In the genomic region with DNA sequence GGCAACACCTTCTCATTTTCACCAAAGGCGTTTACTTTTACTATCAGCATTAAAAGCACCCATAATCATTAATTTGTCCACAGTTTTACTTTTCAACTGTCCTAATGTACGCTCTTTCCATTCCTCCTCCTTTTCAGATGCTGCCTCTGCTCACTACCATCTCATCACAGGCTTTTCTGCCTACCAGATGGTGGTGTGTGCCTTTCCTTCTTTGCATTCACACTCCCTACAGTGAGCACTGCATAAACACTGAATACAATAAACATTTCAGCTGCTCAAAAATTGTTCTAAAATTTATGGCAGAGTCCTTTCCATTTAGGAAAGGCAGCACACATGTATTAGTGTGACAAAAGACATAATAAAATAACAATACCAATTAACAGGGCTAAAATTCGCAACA, we compare ENCODE assay signal across 25 cellular contexts.
DNase-seq lines count a peak whose midpoint lies in the region; ATAC-seq, FAIRE-seq and TF ChIP-seq lines count a peak whose summit lies in the region.
"Had no signal": no experiment of that assay in that cellular context is flagged by ENCODE, and none has a peak within 500 bp of the region (broad histone marks: within the 10 kb centered on the region; RNA-seq: fewer than 3 reads in every experiment).

No MANE protein-coding gene starts in this region.

- no peak overlapping the region for H3K18ac ChIP-seq in H1 (ENCODE audit: extremely low read depth, low read length)

- H3K27ac ChIP-seq in A549 = peak overlapping the region; percentile 5 to 15; a peak in 3 of 6 replicates
- no peak overlapping the region for H3K27ac ChIP-seq in HUES6 (ENCODE audit: low read depth, low read length)
- H3K27ac ChIP-seq in H1 (ENCODE audit: low read depth, low read length) = no peak overlapping the region
- peak overlapping the region; percentile 83 for H3K27ac ChIP-seq in mesodermal cell (ENCODE audit: low read depth, low read length, severe bottlenecking)
- H3K27ac ChIP-seq: 22Rv1 had no signal

- WGBS in A549 (ENCODE audit: missing lambda C conversion rate) = 52% methylated on average over 3 of the region's 3 CpGs
- 71% methylated on average over 3 of the region's 3 CpGs; no CpG with 5 or more reads in 1 of the 2 experiments for WGBS in H1 (ENCODE audit: extremely low coverage in 1 of 2, insufficient coverage in 1 of 2, insufficient read length in 1 of 2, insufficient replicate concordance in 2 of 2, low coverage in 1 of 2, low lambda C conversion rate in 2 of 2, missing lambda C conversion rate in 1 of 2), 2 experiments
- WGBS in mesodermal cell (ENCODE audit: insufficient coverage in 2 of 2), 2 experiments = 65 to 73% methylated on average over 2 of the region's 3 CpGs

- H3K4me3 ChIP-seq in A549 (no peak overlapping the region), HUES6 (ENCODE audit: low read depth, low read length) (peak overlapping the region; percentile 11; the same call in 1 of the 2 replicates), H1 (ENCODE audit: extremely low read depth in 1 of 4, insufficient read depth in 2 of 4, low read depth in 3 of 4, low read length in 4 of 4) (no peak overlapping the region), mesodermal cell (ENCODE audit: extremely low read depth, insufficient read depth, low read length, poor library complexity, severe bottlenecking) (no peak overlapping the region)
- H3K4me3 ChIP-seq: MG63 had no signal

- peaks cover 18% of the 10 kb centered on the region for H3K4me1 ChIP-seq in A549
- peaks cover 22% of the 10 kb centered on the region for H3K4me1 ChIP-seq in HUES6 (ENCODE audit: control insufficient read depth, insufficient read depth, low read length)
- peaks cover 0 to 7% (median 3%) of the 10 kb centered on the region in 4 experiments; a peak in 5 of 7 replicates for H3K4me1 ChIP-seq in H1 (replicated peaks in 1 of 4; ENCODE audit: control insufficient read depth in 3 of 4, insufficient read depth in 4 of 4, low read length in 3 of 4)
- peaks cover 15% of the 10 kb centered on the region for H3K4me1 ChIP-seq in mesodermal cell (ENCODE audit: control insufficient read depth, insufficient read depth, low read length, poor library complexity, severe bottlenecking)
- H3K4me1 ChIP-seq: Caco-2 had no signal

- CTCF ChIA-PET in A549 (lab: Yijun Ruan, JAX) (no interaction called here), H1 (lab: Charles Lee; ENCODE audit: partially characterized antibody) (no interaction called here)

- H4K8ac ChIP-seq in H1 (ENCODE audit: extremely low read depth, insufficient read depth, low read length) = no peak overlapping the region

- H3K4me2 ChIP-seq in A549 = peak overlapping the region; percentile 64
- peak overlapping the region; percentile 20 to 55; a peak in 1 of 4 replicates for H3K4me2 ChIP-seq in H1 (ENCODE audit: insufficient read depth in 1 of 2, low read depth in 2 of 2, low read length in 2 of 2)

- H2BK15ac ChIP-seq in H1 (ENCODE audit: low read length) = no peak overlapping the region

- no peak overlapping the region for H3K4ac ChIP-seq in H1 (replicated peaks; ENCODE audit: insufficient read length, low read depth, low read length)

- H4K5ac ChIP-seq in H1 (ENCODE audit: insufficient read length, low read depth, low read length) = no peak overlapping the region

- H3K9ac ChIP-seq in HUES6 (ENCODE audit: low read length) = no peak overlapping the region
- H3K9ac ChIP-seq in H1 (replicated peaks in 1 of 4; ENCODE audit: extremely low read depth in 1 of 4, low read depth in 3 of 4, low read length in 3 of 4) = no peak overlapping the region

- H4K20me1 ChIP-seq in H1 (replicated peaks in 1 of 2; ENCODE audit: control insufficient read depth in 1 of 2, insufficient read depth in 2 of 2, low read length in 2 of 2) = no peaks in the 10 kb centered on the region

- H3K27me3 ChIP-seq in HUES6 (ENCODE audit: control insufficient read depth, insufficient read depth, low read length) (no peaks in the 10 kb centered on the region), H1 (replicated peaks in 1 of 4; ENCODE audit: control insufficient read depth in 3 of 4, extremely low read depth in 1 of 4, insufficient read depth in 3 of 4, low read length in 3 of 4) (no peaks in the 10 kb centered on the region)
- H3K27me3 ChIP-seq: MG63 had no signal

- H2BK5ac ChIP-seq in H1 (ENCODE audit: low read depth, low read length) = 0 out of 2 replicates have a peak overlapping the region, but pooled peaks have one; percentile 21

- TF ChIP-seq EP300 in A549 (IDR thresholded peaks at IDR 0.05) = no peak
- no peak for TF ChIP-seq EP300 in H1 (IDR thresholded peaks at IDR 0.05; ENCODE audit: borderline replicate concordance in 1 of 2, low read depth in 2 of 2, low read length in 2 of 2)

- H3K56ac ChIP-seq in H1 (replicated peaks; ENCODE audit: insufficient read length, low read depth, low read length) = no peak overlapping the region

- H3K9me3 ChIP-seq in A549 (no peaks in the 10 kb centered on the region), HUES6 (ENCODE audit: control insufficient read depth, insufficient read depth, low read depth, low read length) (no peaks in the 10 kb centered on the region), H1 (ENCODE audit: insufficient read depth in 2 of 2, low read depth in 1 of 2, low read length in 1 of 2) (no peaks in the 10 kb centered on the region), mesodermal cell (ENCODE audit: control insufficient read depth, low read length) (no peaks in the 10 kb centered on the region)
- H3K9me3 ChIP-seq: Caco-2, MG63 had no signal

- peaks cover 2% of the 10 kb centered on the region; the same call in 1 of the 2 replicates for H3K23me2 ChIP-seq in H1 (ENCODE audit: low read depth, low read length)

- TF ChIP-seq POLR2A in A549 (IDR thresholded peaks at IDR 0.05; ENCODE audit: low read length) (no peak), H1 (IDR thresholded peaks at IDR 0.05; ENCODE audit: control extremely low read depth in 1 of 2, low read depth in 2 of 2, low read length in 2 of 2) (no peak)

- ATAC-seq in A549 = peak; percentile 38 to 58; a peak in 4 of 6 replicates
- no peak for ATAC-seq in GM18858 (IDR thresholded peaks at IDR 0.05; ENCODE audit: unreplicated experiment)
- ATAC-seq: SK-N-SH treated with all-trans-retinoic acid at 6 μM for 48 hours, T-cell had no signal

- H4K91ac ChIP-seq in H1 (replicated peaks; ENCODE audit: insufficient read length, low read length) = no peak overlapping the region

- no peak overlapping the region for H3K23ac ChIP-seq in H1 (ENCODE audit: insufficient read length)

- FAIRE-seq in A549 (lab: Jason Lieb, UNC) (no peak), H1 (lab: Jason Lieb, UNC) (no peak)
- FAIRE-seq: H54 had no signal

- DNase-seq in A549 (ENCODE audit: low read depth in 1 of 2, low spot score in 1 of 2) = no peak
- DNase-seq in H1 (ENCODE audit: low read depth in 1 of 2, low spot score in 2 of 2) = no peak
- no peak for DNase-seq in stimulated activated CD4-positive, alpha-beta T cell treated with anti-CD3 and anti-CD28 coated beads, Interleukin-4, amount 100 ng/mL, for 4 hours
- DNase-seq in T-helper 9 cell = no peak
- DNase-seq in NCI-H146 treated with DMSO at 0.1 percent for 48 hours (lab: John Stamatoyannopoulos, UW; ENCODE audit: unreplicated experiment) = no peak
- DNase-seq: Caco-2; CD4-positive, CD25-positive, alpha-beta regulatory T cell; GF-D8; HFFc6; Kasumi-1; MG63; NCI-H1048; NCI-H1436; NCI-H2029 treated with DMSO at 0.1 percent for 48 hours; NCI-H748 treated with DMSO at 0.1 percent for 48 hours; NK-92 treated with Interleukin-12 subunit alpha and Interleukin-12 subunit beta, amount 100 ng/mL, for 24 hours; OCI-M1; Right ventricle myocardium superior; T-cell had no signal

- H3K36me3 ChIP-seq in HUES6 (ENCODE audit: control insufficient read depth, insufficient read depth, low read length) (no peaks in the 10 kb centered on the region), H1 (ENCODE audit: control insufficient read depth in 2 of 4, insufficient read depth in 4 of 4, low read length in 3 of 4) (no peaks in the 10 kb centered on the region), mesodermal cell (ENCODE audit: control insufficient read depth, insufficient read depth, low read length) (no peaks in the 10 kb centered on the region)
- H3K36me3 ChIP-seq: MG63 had no signal

- H2BK20ac ChIP-seq in H1 (ENCODE audit: low read length) = no peak overlapping the region; the same call in 1 of the 2 replicates

- H2AFZ ChIP-seq in H1 (ENCODE audit: low read length) = no peak overlapping the region

- H2BK120ac ChIP-seq in H1 (replicated peaks; ENCODE audit: low read depth, low read length) = no peak overlapping the region

- H3K79me2 ChIP-seq in H1 (ENCODE audit: control insufficient read depth in 1 of 2, insufficient read depth in 2 of 2, low read length in 2 of 2) = no peaks in the 10 kb centered on the region

- TF ChIP-seq RAD21 in A549 (conservative IDR thresholded peaks at IDR 0.05 in 1 of 2, IDR thresholded peaks at IDR 0.05 in 1 of 2) = no peak
- no peak for TF ChIP-seq RAD21 in H1 (IDR thresholded peaks at IDR 0.05 in 1 of 2, conservative IDR thresholded peaks at IDR 0.05 in 1 of 2; ENCODE audit: low read depth in 2 of 2, low read length in 2 of 2)

- H2AK5ac ChIP-seq in H1 (ENCODE audit: low read depth, low read length) = no peak overlapping the region

- 0 out of 2 replicates have a peak overlapping the region, but pooled peaks have one; percentile 41 for H2BK12ac ChIP-seq in H1 (ENCODE audit: low read depth, low read length)

- no peak overlapping the region for H3K14ac ChIP-seq in H1 (ENCODE audit: insufficient read length)

- POLR2A ChIA-PET in A549 (lab: Yijun Ruan, JAX) = no interaction called here
- POLR2A ChIA-PET in H1 (lab: Charles Lee; ENCODE audit: partially characterized antibody) = no interaction called here

- no peaks in the 10 kb centered on the region for H3K79me1 ChIP-seq in H1 (ENCODE audit: low read depth, low read length)

- TF ChIP-seq CTCF in A549 (IDR thresholded peaks at IDR 0.05) (no peak), H1 (IDR thresholded peaks at IDR 0.05; ENCODE audit: control extremely low read depth in 1 of 3, insufficient read depth in 1 of 3, low read depth in 1 of 3, low read length in 3 of 3) (no peak)

TF ChIP-seq in A549, 52 proteins besides CTCF, POLR2A, EP300 and RAD21 (continues in another document):
- TF ChIP-seq NR3C1 (IDR thresholded peaks at IDR 0.05) = no peak
- no peak for TF ChIP-seq NFE2L2 (conservative IDR thresholded peaks at IDR 0.05; ENCODE audit: low read length)
- no peak for TF ChIP-seq GATA3 (IDR thresholded peaks at IDR 0.05; ENCODE audit: borderline replicate concordance)
- TF ChIP-seq TP53 (CRISPR knock-in tag; IDR thresholded peaks at IDR 0.05) = no peak
- no peak for TF ChIP-seq KDM5A (IDR thresholded peaks at IDR 0.05)

TF ChIP-seq in H1, 55 proteins besides CTCF, POLR2A, EP300 and RAD21:
- no peak for TF ChIP-seq KDM5A (IDR thresholded peaks at IDR 0.05; ENCODE audit: low read length)
- TF ChIP-seq SP4 (IDR thresholded peaks at IDR 0.05; ENCODE audit: low read length) = no peak
TF ChIP-seq in H1: peak in this region for 0.

Comparison
In these comparisons a context has a peak if more than half of its experiments do, and no peak if none do; other contexts are left out.
1. H3K27ac ChIP-seq: peak in A549 (2 of 2) and mesodermal cell (single experiment); none in HUES6 (single experiment) and H1 (single experiment).